ENCODE assay signal across 8 cellular contexts in genomic region chr18:50560681-50561629, GRCh38. TPM values are rescaled to one million over a fixed set of nuclear protein-coding genes. Genes with fewer than 3 reads are reported as not detected.
DNase-seq lines count a peak whose midpoint lies in the region; ATAC-seq and TF ChIP-seq lines count a peak whose summit lies in the region.

No MANE protein-coding gene starts in this region.

- DNase-seq in A673 (ENCODE audit: low spot score) = no peak
- DNase-seq in HEK293T (ENCODE audit: extremely low spot score) = peak; percentile 14
- DNase-seq in astrocyte of the spinal cord (ENCODE audit: low read depth, low spot score) = no peak
- DNase-seq in testis = peak; percentile 44
- DNase-seq in GOT3 (lab: John Stamatoyannopoulos, UW) = no peak
- DNase-seq in NCI-H187 treated with DMSO at 0.1 percent for 48 hours (lab: John Stamatoyannopoulos, UW) = no peak

- no peak for TF ChIP-seq POLR2A in testis (IDR thresholded peaks at IDR 0.05)

- CTCF ChIA-PET in A673 (lab: Charles Lee) = no interaction called here
- CTCF ChIA-PET in HEK293T (lab: Yijun Ruan, JAX) = no interaction called here

- no peak for ATAC-seq in HG02981 (IDR thresholded peaks at IDR 0.05; ENCODE audit: unreplicated experiment)

- H3K9me3 ChIP-seq in A673 (ENCODE audit: low read depth, low read length, poor library complexity, severe bottlenecking) (no peaks in the 10 kb centered on the region), testis (no peaks in the 10 kb centered on the region)

- H3K36me3 ChIP-seq in A673 (ENCODE audit: insufficient read depth, low read length, poor library complexity, severe bottlenecking) = no peaks in the 10 kb centered on the region
- no peaks in the 10 kb centered on the region for H3K36me3 ChIP-seq in testis (ENCODE audit: low read depth, missing control alignments)

- POLR2A ChIA-PET in A673 (lab: Charles Lee; ENCODE audit: low non-redundant PET) (no interaction called here), HEK293T (lab: Yijun Ruan, JAX) (no interaction called here)

- no peak overlapping the region for H3K27ac ChIP-seq in A673 (ENCODE audit: low read depth, low read length, poor library complexity, severe bottlenecking)
- H3K27ac ChIP-seq in layer of hippocampus (ENCODE audit: low read depth, low read length) = peak overlapping the region; percentile 55
- no peak overlapping the region for H3K27ac ChIP-seq in testis

- no peak for TF ChIP-seq CTCF in A673 (conservative IDR thresholded peaks at IDR 0.05; ENCODE audit: low read depth, low read length)
- TF ChIP-seq CTCF in astrocyte of the spinal cord (IDR thresholded peaks at IDR 0.05; ENCODE audit: low read depth, low read length) = no peak
- TF ChIP-seq CTCF in testis (IDR thresholded peaks at IDR 0.05) = no peak

- in situ Hi-C loops in astrocyte of the spinal cord (cut with HindIII; ENCODE audit: low sequenced_read_pairs) = no loop called here

- intact Hi-C loops in A673 (cut with micrococcal nuclease; ENCODE audit: unreplicated experiment) (no loop called here), testis (cut with DNase I; ENCODE audit: low total_unique reads) (no loop called here)

- H3K4me3 ChIP-seq in A673 (ENCODE audit: low read depth, low read length, poor library complexity, severe bottlenecking) (peak overlapping the region; percentile 56), astrocyte of the spinal cord (ENCODE audit: low read depth, low read length) (peak overlapping the region; percentile 35), testis (peak overlapping the region; percentile 52 to 79)

- H3K4me1 ChIP-seq in A673 (ENCODE audit: insufficient read depth, low read length, poor library complexity, severe bottlenecking) (peaks cover 6% of the 10 kb centered on the region), testis (peaks cover 4% of the 10 kb centered on the region)

- BruUV-seq in A673 (replicated peaks; lab: Mats Ljungman, UMichigan) = no TSS peak

- H3K27me3 ChIP-seq in A673 (replicated peaks; ENCODE audit: insufficient read depth, low read depth, low read length, poor library complexity) (peaks cover 71% of the 10 kb centered on the region), layer of hippocampus (ENCODE audit: control insufficient read depth, insufficient read depth, low read length) (peaks cover 2% of the 10 kb centered on the region), testis (no peaks in the 10 kb centered on the region)

- WGBS in testis, 2 donors = 5 to 19% methylated on average over 10 to 49 of the region's 49 CpGs

TF ChIP-seq in HEK293T, 16 proteins besides CTCF, POLR2A, EP300 and RAD21:
- TF ChIP-seq ZNF384 (IDR thresholded peaks at IDR 0.05) (no peak), ELF4 (IDR thresholded peaks at IDR 0.05) (no peak), NFRKB (IDR thresholded peaks at IDR 0.05) (no peak), TARDBP (IDR thresholded peaks at IDR 0.05) (no peak)

RNA-seq across cellular contexts. Expression of gene MAPK4, which starts 1.1 kb away (rescaled TPM):
- total RNA-seq in A673 (2021) (0.62 and 0.63 TPM in 2 replicates), testis (10 to 100 TPM; 13.3 to 18.1 TPM)
- 9.3 TPM for polyA plus RNA-seq in testis (ENCODE audit: insufficient read depth, low read depth, low replicate concordance)

Comparison
In these comparisons a context has a peak if more than half of its experiments do, and no peak if none do; other contexts are left out.
1. DNase-seq: peak in HEK293T (single experiment) and testis (single experiment); none in A673 (single experiment), astrocyte of the spinal cord (single experiment), GOT3 (single experiment) and NCI-H187 treated with DMSO at 0.1 percent for 48 hours (single experiment).
2. Peak in every context shown above with its lines, with median percentiles within 50 percentile points of each other: H3K4me3 ChIP-seq.